In the genomic region with DNA sequence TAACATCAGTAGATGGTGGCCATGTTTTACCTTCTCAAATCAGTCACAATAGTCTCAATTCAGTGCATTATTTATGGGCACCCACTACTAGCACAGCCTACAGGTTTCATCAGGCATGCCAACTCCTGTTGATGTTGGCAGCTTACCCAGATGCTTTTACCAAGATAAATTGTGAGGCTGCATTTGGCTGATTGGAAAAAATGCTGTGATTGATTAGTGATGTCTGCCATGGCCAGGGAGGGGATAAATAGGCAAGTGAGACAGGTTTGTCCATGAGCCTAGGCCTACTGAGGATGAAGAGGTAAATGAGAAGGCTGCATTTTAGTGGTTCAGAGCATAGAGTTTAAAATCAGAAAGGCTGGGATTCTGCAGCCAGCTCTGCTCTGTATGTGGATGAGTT, we compare ENCODE assay signal across 18 cellular contexts.
"Had no signal": no experiment of that assay in that cellular context is flagged by ENCODE, and none has a peak within 500 bp of the region (broad histone marks: within the 10 kb centered on the region; RNA-seq: fewer than 3 reads in every experiment).

No MANE protein-coding gene starts in this region.

- H3K27ac ChIP-seq: HL-60, KMS-11, RWPE1 had no signal

- H3K4me2 ChIP-seq: KMS-11 had no signal

- DNase-seq: Kasumi-1; MM.1S; NCI-H1092 treated with DMSO at 0.1 percent for 48 hours; NCI-H1436 treated with DMSO at 0.1 percent for 48 hours; NCI-H1694; NCI-H187 treated with DMSO at 0.1 percent for 48 hours; NCI-H2029 treated with DMSO at 0.1 percent for 48 hours; NCI-H2171 treated with DMSO at 0.1 percent for 48 hours; NCI-H345; NCI-H446 treated with DMSO at 0.1 percent for 48 hours; NCI-H510A treated with DMSO at 0.1 percent for 48 hours; NCI-H526; NK-92 treated with Interleukin-12 subunit alpha and Interleukin-12 subunit beta, amount 100 ng/mL, for 24 hours; PC-3; SHP77 had no signal
